Comparison of ENCODE assay signal across 8 cellular contexts in genomic region chr4:123444298-123444731, GRCh38. TPM values are rescaled to one million over a fixed set of nuclear protein-coding genes. Genes with fewer than 3 reads are reported as not detected.
DNase-seq lines count a peak whose midpoint lies in the region; ATAC-seq, FAIRE-seq and TF ChIP-seq lines count a peak whose summit lies in the region.

No MANE protein-coding gene starts in this region.

- no peak overlapping the region for H3K27ac ChIP-seq in ovary

- peak; percentile 12 for DNase-seq in EL
- DNase-seq in fibroblast of villous mesenchyme (ENCODE audit: low read depth): peak; percentile 68
- DNase-seq in ovary: peak in 4 of 5 donors; percentile 28 to 49 (median 36)
- no peak for DNase-seq in NCI-H510A treated with DMSO at 0.1 percent for 48 hours (lab: John Stamatoyannopoulos, UW)
- DNase-seq in NCI-H2196 treated with DMSO at 0.1 percent for 48 hours (lab: John Stamatoyannopoulos, UW; ENCODE audit: unreplicated experiment): no peak

- peak; percentile 97 for FAIRE-seq in TTC549 (lab: Jason Lieb, UNC)

- intact Hi-C loops in ovary (cut with DNase I): no loop called here

- H3K27me3 ChIP-seq in ovary: no peaks in the 10 kb centered on the region

- TF ChIP-seq EP300 in ovary (IDR thresholded peaks at IDR 0.05): no peak

- H3K4me3 ChIP-seq in fibroblast of villous mesenchyme (ENCODE audit: low read depth, low read length): no peak overlapping the region
- H3K4me3 ChIP-seq in ovary: no peak overlapping the region

- H3K9me3 ChIP-seq in ovary: no peaks in the 10 kb centered on the region

- TF ChIP-seq CTCF in fibroblast of villous mesenchyme (IDR thresholded peaks at IDR 0.05; ENCODE audit: insufficient read depth, low read depth, low read length) (no peak), ovary (IDR thresholded peaks at IDR 0.05) (no peak)

- WGBS in ovary, 3 donors: 4 to 6% (median 6%) methylated on average over 9 of the region's 9 CpGs

- ATAC-seq in GM21360 (IDR thresholded peaks at IDR 0.05; ENCODE audit: unreplicated experiment): peak; percentile 81
- peak; percentile 41 for ATAC-seq in HG03565 (IDR thresholded peaks at IDR 0.05; ENCODE audit: unreplicated experiment)

- TF ChIP-seq POLR2A in ovary (IDR thresholded peaks at IDR 0.05): no peak

- H3K4me1 ChIP-seq in ovary (ENCODE audit: insufficient read depth): peaks cover 3% of the 10 kb centered on the region

- no peaks in the 10 kb centered on the region for H3K36me3 ChIP-seq in ovary

RNA-seq across cellular contexts. Expression of gene SPRY1, which starts 47.7 kb away (rescaled TPM):
- 7.3 and 14.8 TPM in 2 replicates for total RNA-seq in fibroblast of villous mesenchyme
- 100 to 1,000 TPM in 2 of 7 donors, 10 to 100 TPM in 5; 22.5 to 124 (median 43.5) TPM for total RNA-seq in ovary
- 10 to 100 TPM; 31.4 to 45.8 TPM for polyA plus RNA-seq in ovary

Comparison
In these comparisons a context has a peak if more than half of its experiments do, and no peak if none do; other contexts are left out.
1. DNase-seq: peak in EL (single experiment), fibroblast of villous mesenchyme (single experiment) and ovary (4 of 5); none in NCI-H510A treated with DMSO at 0.1 percent for 48 hours (single experiment) and NCI-H2196 treated with DMSO at 0.1 percent for 48 hours (single experiment).